ENCODE assay signal across 18 cellular contexts in the genomic region with DNA sequence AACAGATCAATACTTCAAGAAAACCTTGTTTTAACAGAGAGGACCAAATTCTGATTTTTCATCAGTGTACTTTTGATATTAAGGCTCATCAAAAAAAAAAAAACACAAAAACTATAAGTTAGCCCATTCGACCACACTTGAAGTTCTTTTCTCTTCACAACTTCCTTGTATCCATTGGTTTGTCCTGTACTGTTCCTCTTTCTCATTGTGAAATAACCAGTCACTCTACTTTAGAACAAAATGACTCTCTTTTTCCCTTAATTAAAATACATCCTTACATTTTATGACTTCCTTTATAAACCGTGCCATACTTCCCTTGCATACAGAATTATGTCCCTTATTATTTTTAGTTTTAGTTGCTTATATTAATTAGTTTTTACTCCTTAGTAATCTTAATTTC. TPM values are rescaled to one million over a fixed set of nuclear protein-coding genes. Genes with fewer than 3 reads are reported as not detected.
A peak's percentile ranks its signal among the peaks of the same experiment; 100 is the strongest.
DNase-seq lines count a peak whose midpoint lies in the region; FAIRE-seq and TF ChIP-seq lines count a peak whose summit lies in the region.
"Had no signal": no experiment of that assay in that cellular context is flagged by ENCODE, and none has a peak within 500 bp of the region (broad histone marks: within the 10 kb centered on the region; RNA-seq: fewer than 3 reads in every experiment).

No MANE protein-coding gene starts in this region.

- no peak overlapping the region for H3K4me3 Mint-ChIP-seq in CD14-positive monocyte
- H3K4me3 Mint-ChIP-seq: CD4-positive, CD25-positive, alpha-beta regulatory T cell; T-helper 1 cell treated with Interleukin-12 subunit alpha and Interleukin-12 subunit beta and Interleukin-4 antibody, amounts not matched to agents 30 μg/mL and 1 μg/mL, for 36 hours had no signal

- H3K27me3 Mint-ChIP-seq in CD14-positive monocyte (ENCODE audit: low read depth in 3 of 3), result no peaks in the 10 kb centered on the region
- H3K27me3 Mint-ChIP-seq: CD4-positive, CD25-positive, alpha-beta regulatory T cell had no signal

- intact Hi-C loops in CD14-positive monocyte (cut with micrococcal nuclease), result no loop called here

- FAIRE-seq in TTC549 (lab: Jason Lieb, UNC), result peak; percentile 60

- TF ChIP-seq CTCF in CD14-positive monocyte (IDR thresholded peaks at IDR 0.05) (no peak), GM10266 (IDR thresholded peaks at IDR 0.05; ENCODE audit: control insufficient read depth, insufficient read depth, low read depth, missing control alignments) (no peak)

- DNase-seq in CD14-positive monocyte (ENCODE audit: low spot score) (no peak), Kasumi-1 (lab: John Stamatoyannopoulos, UW) (peak; percentile 71 to 77), OCI-M1 (lab: John Stamatoyannopoulos, UW) (peak; percentile 38), NCI-H1694 treated with DMSO at 0.1 percent for 48 hours (lab: John Stamatoyannopoulos, UW) (no peak), GM10266 (ENCODE audit: extremely low spot score) (no peak), H4 (ENCODE audit: low spot score) (no peak), NCI-H2081 (lab: John Stamatoyannopoulos, UW) (no peak)
- DNase-seq: Caco-2; CD4-positive, CD25-positive, alpha-beta regulatory T cell; DMS53; HCEC 1CT; NCI-H1105; NCI-H1694; NCI-H345; NCI-H526; SK-N-SH had no signal

- peaks cover 46 to 50% of the 10 kb centered on the region in 2 donors for H3K36me3 Mint-ChIP-seq in CD14-positive monocyte

- peaks cover 0 to 9% (median 3%) of the 10 kb centered on the region in 7 donors for H3K9me3 Mint-ChIP-seq in CD14-positive monocyte
- H3K9me3 Mint-ChIP-seq: CD4-positive, CD25-positive, alpha-beta regulatory T cell; T-helper 1 cell treated with Interleukin-12 subunit alpha and Interleukin-12 subunit beta and Interleukin-4 antibody, amounts not matched to agents 30 μg/mL and 1 μg/mL, for 36 hours had no signal

- H3K27ac Mint-ChIP-seq in CD14-positive monocyte, result peak overlapping the region; percentile 23 to 86 (median 66)
- H3K27ac Mint-ChIP-seq: T-helper 1 cell treated with Interleukin-12 subunit alpha and Interleukin-12 subunit beta and Interleukin-4 antibody, amounts not matched to agents 30 μg/mL and 1 μg/mL, for 36 hours had no signal

- H3K4me1 Mint-ChIP-seq in CD14-positive monocyte, result peaks cover 64% of the 10 kb centered on the region

RNA-seq across cellular contexts. Expression of gene QSOX1, which starts 8.4 kb away (rescaled TPM):
- 10 to 100 TPM; 34.5 to 35.8 TPM for polyA plus RNA-seq in CD14-positive monocyte
- 83.8 and 92.7 TPM in 2 replicates for total RNA-seq in H4 (2014; rRNA removed; shearing (Covaris generic))

Comparison
In these comparisons a context has a peak if more than half of its experiments do, and no peak if none do; other contexts are left out.
1. DNase-seq: peak in Kasumi-1 (2 of 2) and OCI-M1 (single experiment); none in CD14-positive monocyte (single experiment), NCI-H1694 treated with DMSO at 0.1 percent for 48 hours (single experiment), GM10266 (single experiment), H4 (single experiment) and NCI-H2081 (0 of 2).